In genomic region chr7:887488-887820, GRCh38 we compare ENCODE assay signal across 3 cellular contexts.
TF ChIP-seq lines count a peak whose summit lies in the region.

No MANE protein-coding gene starts in this region.

TF ChIP-seq in liver, 16 proteins besides CTCF, POLR2A, EP300 and RAD21:
- no peak for TF ChIP-seq HNF4A (conservative IDR thresholded peaks at IDR 0.05)
- no peak for TF ChIP-seq HNF4G (IDR thresholded peaks at IDR 0.05)
- no peak for TF ChIP-seq GABPA (IDR thresholded peaks at IDR 0.05 in 1 of 2, conservative IDR thresholded peaks at IDR 0.05 in 1 of 2)
- TF ChIP-seq MAX (IDR thresholded peaks at IDR 0.05) = no peak
- TF ChIP-seq YY1 (IDR thresholded peaks at IDR 0.05) = no peak
- no peak for TF ChIP-seq TAF1 (conservative IDR thresholded peaks at IDR 0.05)
- no peak for TF ChIP-seq NR2F2 (IDR thresholded peaks at IDR 0.05)
- TF ChIP-seq FOXA1 (IDR thresholded peaks at IDR 0.05) = no peak
- TF ChIP-seq FOXA2 (IDR thresholded peaks at IDR 0.05) = no peak
- TF ChIP-seq JUND (IDR thresholded peaks at IDR 0.05) = no peak

TF ChIP-seq in HepG2, 621 proteins besides CTCF, POLR2A, EP300 and RAD21:
- TF ChIP-seq LCORL (IDR thresholded peaks at IDR 0.05) (no peak), LCORL (CRISPR knock-in tag; IDR thresholded peaks at IDR 0.05) (no peak), ZBTB34 (CRISPR knock-in tag; IDR thresholded peaks at IDR 0.05) (no peak), NR0B2 (CRISPR knock-in tag; IDR thresholded peaks at IDR 0.05) (no peak), ZNF235 (CRISPR knock-in tag; IDR thresholded peaks at IDR 0.05; ENCODE audit: borderline replicate concordance) (no peak), KAT8 (CRISPR knock-in tag; IDR thresholded peaks at IDR 0.05) (no peak), CHD4 (IDR thresholded peaks at IDR 0.05; ENCODE audit: borderline replicate concordance, low read length) (no peak), ZSCAN12 (CRISPR knock-in tag; IDR thresholded peaks at IDR 0.05) (no peak), ZSCAN5A (CRISPR knock-in tag; IDR thresholded peaks at IDR 0.05; ENCODE audit: borderline replicate concordance) (no peak)

TF ChIP-seq in H1, 55 proteins besides CTCF, POLR2A, EP300 and RAD21:
- TF ChIP-seq CBX8 (IDR thresholded peaks at IDR 0.05; ENCODE audit: borderline replicate concordance, low read depth, low read length) = no peak
- no peak for TF ChIP-seq E2F6 (IDR thresholded peaks at IDR 0.05)
- TF ChIP-seq ZNF274 (IDR thresholded peaks at IDR 0.05; ENCODE audit: borderline replicate concordance, extremely low read depth, low read length) = no peak
- no peak for TF ChIP-seq TAF1 (IDR thresholded peaks at IDR 0.05; ENCODE audit: low read depth, low read length)
- TF ChIP-seq MAFK (IDR thresholded peaks at IDR 0.05; ENCODE audit: low read depth, low read length) = no peak
- TF ChIP-seq SP2 (IDR thresholded peaks at IDR 0.05; ENCODE audit: low read length) = no peak
- TF ChIP-seq BRCA1 (IDR thresholded peaks at IDR 0.05; ENCODE audit: low read depth, low read length) = no peak
- TF ChIP-seq KDM1A (IDR thresholded peaks at IDR 0.05; ENCODE audit: borderline replicate concordance, low read length) = no peak
- no peak for TF ChIP-seq CHD2 (IDR thresholded peaks at IDR 0.05; ENCODE audit: low read length)
- TF ChIP-seq SAP30 (IDR thresholded peaks at IDR 0.05; ENCODE audit: insufficient read depth, insufficient replicate concordance, low read length) = no peak
- no peak for TF ChIP-seq CHD1 (IDR thresholded peaks at IDR 0.05; ENCODE audit: low read depth, low read length)
- TF ChIP-seq HDAC6 (IDR thresholded peaks at IDR 0.05; ENCODE audit: low read depth, low read length) = no peak
- TF ChIP-seq EZH2 (IDR thresholded peaks at IDR 0.05; ENCODE audit: low read depth, low read length, severe bottlenecking) = no peak
- no peak for TF ChIP-seq ATF3 (IDR thresholded peaks at IDR 0.05; ENCODE audit: insufficient read depth, low read depth, low read length)
- TF ChIP-seq CBX5 (IDR thresholded peaks at IDR 0.05; ENCODE audit: low read depth, low read length) = no peak
- TF ChIP-seq SP4 (IDR thresholded peaks at IDR 0.05; ENCODE audit: low read length) = no peak
- TF ChIP-seq CEBPB (IDR thresholded peaks at IDR 0.05; ENCODE audit: low read depth, low read length) = no peak
- no peak for TF ChIP-seq SP1 (IDR thresholded peaks at IDR 0.05; ENCODE audit: low read depth, low read length)
- TF ChIP-seq POLR2AphosphoS5 (IDR thresholded peaks at IDR 0.05; ENCODE audit: low read depth, low read length) = no peak
